ENCODE assay signal across 8 cellular contexts in genomic region chr1:26826261-26827201, GRCh38. TPM values are rescaled to one million over a fixed set of nuclear protein-coding genes. Genes with fewer than 3 reads are reported as not detected.
DNase-seq lines count a peak whose midpoint lies in the region; ATAC-seq, FAIRE-seq and TF ChIP-seq lines count a peak whose summit lies in the region.

TSS of gene ZDHHC18 (plus strand) at chr1:26826688. CDS start at chr1:26826805, 117 bp downstream.

- peaks cover 4% of the 10 kb centered on the region; the same call in 1 of the 2 replicates for H4K20me1 ChIP-seq in HepG2 (ENCODE audit: insufficient read depth, low read length)

- in situ Hi-C loops in HepG2 (cut with HindIII; ENCODE audit: extremely low pct_ligation_motif_present, low pct_unique_long_range_greater_than_20kb), result no loop called here

- peak within 1 kb of the TSS; percentile 69 for H3K27ac ChIP-seq in HepG2 (ENCODE audit: extremely low read length, insufficient read depth, low read length)

- CTCF ChIA-PET in activated CD4-positive, alpha-beta T cell treated with anti-CD3 and anti-CD28 coated beads, Interleukin-2, amount 10 ng/mL, durations not matched to agents 7 days and 5 days (lab: Charles Lee), result interaction anchor here (0.6 to 2.4 kb wide), 9 partner anchors 10 to 557 kb away, joined by 3 to 8 read pairs (median 4); no protein-coding TSS in a partner anchor
- CTCF ChIA-PET in HepG2 (lab: Yijun Ruan, JAX; ENCODE audit: low intra/inter-chr PET ratio, low total read pairs), result no interaction called here

- DNase-seq in NCI-H748 (lab: John Stamatoyannopoulos, UW; ENCODE audit: unreplicated experiment) (peak; percentile 63), NCI-H748 treated with DMSO at 0.1 percent for 48 hours (lab: John Stamatoyannopoulos, UW) (no peak), NCI-H2196 treated with DMSO at 0.1 percent for 48 hours (lab: John Stamatoyannopoulos, UW; ENCODE audit: unreplicated experiment) (peak; percentile 31), dermis blood vessel endothelial cell (peak; percentile 70), HepG2 (ENCODE audit: low spot score) (peak; percentile 38)
- DNase-seq in activated CD4-positive, alpha-beta T cell treated with anti-CD3 and anti-CD28 coated beads, Interleukin-2, amount 10 ng/mL, durations not matched to agents 7 days and 5 days, result peak; percentile 66
- peak; percentile 76 for DNase-seq in stimulated activated CD4-positive, alpha-beta T cell treated with anti-CD3 and anti-CD28 coated beads, Interleukin-4, amount 100 ng/mL, for 1 hour

- peak; percentile 59 for ATAC-seq in HG02938 (IDR thresholded peaks at IDR 0.05; ENCODE audit: unreplicated experiment)
- peak; percentile 78 for ATAC-seq in HepG2

- WGBS in HepG2 (ENCODE audit: low lambda C conversion rate), result under 1% methylated on average over 14 of the region's 114 CpGs

- TF ChIP-seq CTCF in HepG2 (CRISPR knock-in tag; IDR thresholded peaks at IDR 0.05), result peak; percentile 58

- peak; percentile 9; the same call in 1 of the 2 replicates for TF ChIP-seq RAD21 in HepG2 (CRISPR knock-in tag; IDR thresholded peaks at IDR 0.05)

- no peaks in the 10 kb centered on the region for H3K9me3 Mint-ChIP-seq in activated CD4-positive, alpha-beta T cell treated with anti-CD3 and anti-CD28 coated beads, Interleukin-2, amount 10 ng/mL, durations not matched to agents 7 days and 5 days

- no peak for FAIRE-seq in HepG2 (lab: Jason Lieb, UNC)

- H3K4me1 ChIP-seq in HepG2 (ENCODE audit: insufficient read depth, low read length), result peaks cover 73% of the 10 kb centered on the region

- intact Hi-C loops in HepG2 (cut with micrococcal nuclease; ENCODE audit: unreplicated experiment), result no loop called here

- TF ChIP-seq EP300 in HepG2 (IDR thresholded peaks at IDR 0.05; ENCODE audit: low read depth in 2 of 2, low read length in 2 of 2) (no peak), HepG2 (CRISPR knock-in tag; IDR thresholded peaks at IDR 0.05; ENCODE audit: borderline replicate concordance) (no peak)

- H3K36me3 ChIP-seq in HepG2 (replicated peaks in 1 of 2; ENCODE audit: control insufficient read depth in 1 of 2, insufficient read depth in 2 of 2, low read length in 2 of 2), result no peaks in the 10 kb centered on the region

- H3K27me3 Mint-ChIP-seq in activated CD4-positive, alpha-beta T cell treated with anti-CD3 and anti-CD28 coated beads, Interleukin-2, amount 10 ng/mL, durations not matched to agents 7 days and 5 days, result no peaks in the 10 kb centered on the region

- BruUV-seq in HepG2 (replicated peaks; lab: Mats Ljungman, UMichigan), result no TSS peak

- H3K4me1 Mint-ChIP-seq in activated CD4-positive, alpha-beta T cell treated with anti-CD3 and anti-CD28 coated beads, Interleukin-2, amount 10 ng/mL, durations not matched to agents 7 days and 5 days, result peaks cover 64% of the 10 kb centered on the region

- H3K9me3 ChIP-seq in HepG2 (ENCODE audit: low read length), result no peaks in the 10 kb centered on the region

- peak within 1 kb of the TSS; percentile 95 for H3K4me2 ChIP-seq in HepG2 (ENCODE audit: low read depth, low read length)

- H3K79me2 ChIP-seq in HepG2 (ENCODE audit: insufficient read depth, low read length), result peaks cover 23% of the 10 kb centered on the region

- peak within 1 kb of the TSS; percentile 79 to 83 (median 83) for H3K4me3 ChIP-seq in HepG2 (replicated peaks in 1 of 3; ENCODE audit: insufficient read depth in 1 of 3, low read depth in 2 of 3, low read length in 3 of 3)

- H3K27ac Mint-ChIP-seq in activated CD4-positive, alpha-beta T cell treated with anti-CD3 and anti-CD28 coated beads, Interleukin-2, amount 10 ng/mL, durations not matched to agents 7 days and 5 days, result peak within 1 kb of the TSS; percentile 95

- peaks cover 31% of the 10 kb centered on the region for H3K36me3 Mint-ChIP-seq in activated CD4-positive, alpha-beta T cell treated with anti-CD3 and anti-CD28 coated beads, Interleukin-2, amount 10 ng/mL, durations not matched to agents 7 days and 5 days (ENCODE audit: low read depth)

- H2AFZ ChIP-seq in HepG2 (ENCODE audit: low read length), result peak within 1 kb of the TSS; percentile 27

- peak within 1 kb of the TSS; percentile 73 for H3K9ac ChIP-seq in HepG2 (ENCODE audit: insufficient read depth, low read depth, low read length)

- POLR2A ChIA-PET in activated CD4-positive, alpha-beta T cell treated with anti-CD3 and anti-CD28 coated beads, Interleukin-2, amount 10 ng/mL, durations not matched to agents 7 days and 5 days (lab: Charles Lee), result interaction anchor here (0.6 to 1.0 kb wide), 2 partner anchors 9 to 401 kb away, joined by 3 to 4 read pairs; no protein-coding TSS in a partner anchor
- POLR2A ChIA-PET in HepG2 (lab: Yijun Ruan, JAX), result interaction anchor here (0.8 to 1.4 kb wide), 3 partner anchors 14 to 39 kb away, joined by 3 to 4 read pairs (median 4); partner anchors contain the start of gene PIGV

- H3K4me3 Mint-ChIP-seq in activated CD4-positive, alpha-beta T cell treated with anti-CD3 and anti-CD28 coated beads, Interleukin-2, amount 10 ng/mL, durations not matched to agents 7 days and 5 days, result peak within 1 kb of the TSS; percentile 93

- peak in 1 of 2 experiments; percentile 56; a peak in 1 of 4 replicates for TF ChIP-seq POLR2A in HepG2 (IDR thresholded peaks at IDR 0.05; ENCODE audit: insufficient read depth in 1 of 2, low read depth in 2 of 2, low read length in 2 of 2)

- H3K27me3 ChIP-seq in HepG2 (ENCODE audit: control insufficient read depth in 1 of 2, insufficient read depth in 2 of 2, low read length in 2 of 2), result no peaks in the 10 kb centered on the region; a peak in 1 of 5 replicates

TF ChIP-seq in HepG2, 621 proteins besides CTCF, POLR2A, EP300 and RAD21 (continues in another document):
- no peak for TF ChIP-seq ZNF607 (CRISPR knock-in tag; IDR thresholded peaks at IDR 0.05; ENCODE audit: borderline replicate concordance)
- TF ChIP-seq IRF9 (CRISPR knock-in tag; IDR thresholded peaks at IDR 0.05; ENCODE audit: borderline replicate concordance), result no peak
- TF ChIP-seq SP2 (CRISPR knock-in tag; IDR thresholded peaks at IDR 0.05), result no peak
- TF ChIP-seq ETS1 (CRISPR knock-in tag; IDR thresholded peaks at IDR 0.05), result 0 out of 2 replicates have a peak, but pooled peaks have one; percentile 16
- TF ChIP-seq HNRNPLL (IDR thresholded peaks at IDR 0.05; ENCODE audit: low read depth, low read length, poor library complexity, severe bottlenecking), result peak; percentile 10
- 0 out of 2 replicates have a peak, but pooled peaks have one; percentile 20 for TF ChIP-seq ZNF501 (CRISPR knock-in tag; IDR thresholded peaks at IDR 0.05)

RNA-seq across cellular contexts. Expression of gene ZDHHC18, which starts in this region (rescaled TPM):
- total RNA-seq in activated CD4-positive, alpha-beta T cell treated with anti-CD3 and anti-CD28 coated beads, Interleukin-2, amount 10 ng/mL, durations not matched to agents 7 days and 5 days, result 10 to 100 TPM; 45.1 to 55.0 TPM
- total RNA-seq in dermis blood vessel endothelial cell (6.8 and 9.2 TPM in 2 replicates), HepG2 (2016; rRNA removed; fragmentation: Illumina TruSeq; extraction: Trizol) (9.0 and 13.2 TPM in 2 replicates)
- 6.6 and 7.7 TPM in 2 replicates for total RNA-seq in HepG2 (2016; cell fraction: cytosol; rRNA removed; fragmentation: Illumina TruSeq; extraction: Trizol; ENCODE audit: low read depth)
- 7.9 and 11.9 TPM in 2 replicates for total RNA-seq in HepG2 (2016; cell fraction: insoluble cytoplasmic fraction; rRNA removed; fragmentation: Illumina TruSeq; extraction: Trizol)
- total RNA-seq in HepG2 (2016; cell fraction: membrane; rRNA removed; fragmentation: Illumina TruSeq; extraction: Trizol), result 21.8 and 26.5 TPM in 2 replicates
- total RNA-seq in HepG2 (2016; cell fraction: nucleus; rRNA removed; fragmentation: Illumina TruSeq; extraction: Trizol), result 9.5 and 10.6 TPM in 2 replicates
- polyA plus RNA-seq in HepG2 (2011; rRNA removed), result 35.3 and 40.6 TPM in 2 replicates
- 29.0 and 30.0 TPM in 2 replicates for polyA plus RNA-seq in HepG2 (2011; cell fraction: cytosol; rRNA removed)
- 32.6 and 39.8 TPM in 2 replicates for polyA plus RNA-seq in HepG2 (2011; cell fraction: nucleus; rRNA removed)
- 12.9 and 16.3 TPM in 2 replicates for polyA plus RNA-seq in HepG2 (2012)
- polyA plus RNA-seq in HepG2 (2016; cell fraction: cytosol; fragmentation: Illumina TruSeq; extraction: Trizol; ENCODE audit: low read depth), result 13.9 and 14.2 TPM in 2 replicates
- 13.2 and 16.6 TPM in 2 replicates for polyA plus RNA-seq in HepG2 (2016; cell fraction: insoluble cytoplasmic fraction; fragmentation: Illumina TruSeq; extraction: Trizol; ENCODE audit: low read depth)
- polyA plus RNA-seq in HepG2 (2016; cell fraction: membrane; fragmentation: Illumina TruSeq; extraction: Trizol; ENCODE audit: low read depth), result 30.8 and 32.0 TPM in 2 replicates
- polyA plus RNA-seq in HepG2 (2016; cell fraction: nucleus; fragmentation: Illumina TruSeq; extraction: Trizol; ENCODE audit: insufficient read depth, low read depth), result 19.3 and 23.8 TPM in 2 replicates
- 33.5 and 53.0 TPM in 2 replicates for polyA minus RNA-seq in HepG2 (2011; rRNA and poly(A)+ RNA removed; ENCODE audit: low replicate concordance)
- polyA minus RNA-seq in HepG2 (2011; cell fraction: cytosol; rRNA and poly(A)+ RNA removed), result 11.3 and 14.6 TPM in 2 replicates
- polyA minus RNA-seq in HepG2 (2011; cell fraction: nucleus; rRNA and poly(A)+ RNA removed), result 8.4 and 8.7 TPM in 2 replicates
